Comparison of ENCODE assay signal across 1 cellular context in genomic region chr7:86846494-86847190, GRCh38.
TF ChIP-seq lines count a peak whose summit lies in the region.

No MANE protein-coding gene starts in this region.

TF ChIP-seq in HepG2, 621 proteins besides CTCF, POLR2A, EP300 and RAD21 (continued from another document and continues in another):
- TF ChIP-seq AFF4 (CRISPR knock-in tag; IDR thresholded peaks at IDR 0.05) = no peak
- no peak; the same call in 1 of the 2 replicates for TF ChIP-seq HOXA5 (CRISPR knock-in tag; IDR thresholded peaks at IDR 0.05)
- no peak for TF ChIP-seq ZNF761 (CRISPR knock-in tag; conservative IDR thresholded peaks at IDR 0.05)
- peak; percentile 40; the same call in 1 of the 2 replicates for TF ChIP-seq ZNF281 (CRISPR knock-in tag; IDR thresholded peaks at IDR 0.05; ENCODE audit: borderline replicate concordance)
- TF ChIP-seq, protein P1, sequence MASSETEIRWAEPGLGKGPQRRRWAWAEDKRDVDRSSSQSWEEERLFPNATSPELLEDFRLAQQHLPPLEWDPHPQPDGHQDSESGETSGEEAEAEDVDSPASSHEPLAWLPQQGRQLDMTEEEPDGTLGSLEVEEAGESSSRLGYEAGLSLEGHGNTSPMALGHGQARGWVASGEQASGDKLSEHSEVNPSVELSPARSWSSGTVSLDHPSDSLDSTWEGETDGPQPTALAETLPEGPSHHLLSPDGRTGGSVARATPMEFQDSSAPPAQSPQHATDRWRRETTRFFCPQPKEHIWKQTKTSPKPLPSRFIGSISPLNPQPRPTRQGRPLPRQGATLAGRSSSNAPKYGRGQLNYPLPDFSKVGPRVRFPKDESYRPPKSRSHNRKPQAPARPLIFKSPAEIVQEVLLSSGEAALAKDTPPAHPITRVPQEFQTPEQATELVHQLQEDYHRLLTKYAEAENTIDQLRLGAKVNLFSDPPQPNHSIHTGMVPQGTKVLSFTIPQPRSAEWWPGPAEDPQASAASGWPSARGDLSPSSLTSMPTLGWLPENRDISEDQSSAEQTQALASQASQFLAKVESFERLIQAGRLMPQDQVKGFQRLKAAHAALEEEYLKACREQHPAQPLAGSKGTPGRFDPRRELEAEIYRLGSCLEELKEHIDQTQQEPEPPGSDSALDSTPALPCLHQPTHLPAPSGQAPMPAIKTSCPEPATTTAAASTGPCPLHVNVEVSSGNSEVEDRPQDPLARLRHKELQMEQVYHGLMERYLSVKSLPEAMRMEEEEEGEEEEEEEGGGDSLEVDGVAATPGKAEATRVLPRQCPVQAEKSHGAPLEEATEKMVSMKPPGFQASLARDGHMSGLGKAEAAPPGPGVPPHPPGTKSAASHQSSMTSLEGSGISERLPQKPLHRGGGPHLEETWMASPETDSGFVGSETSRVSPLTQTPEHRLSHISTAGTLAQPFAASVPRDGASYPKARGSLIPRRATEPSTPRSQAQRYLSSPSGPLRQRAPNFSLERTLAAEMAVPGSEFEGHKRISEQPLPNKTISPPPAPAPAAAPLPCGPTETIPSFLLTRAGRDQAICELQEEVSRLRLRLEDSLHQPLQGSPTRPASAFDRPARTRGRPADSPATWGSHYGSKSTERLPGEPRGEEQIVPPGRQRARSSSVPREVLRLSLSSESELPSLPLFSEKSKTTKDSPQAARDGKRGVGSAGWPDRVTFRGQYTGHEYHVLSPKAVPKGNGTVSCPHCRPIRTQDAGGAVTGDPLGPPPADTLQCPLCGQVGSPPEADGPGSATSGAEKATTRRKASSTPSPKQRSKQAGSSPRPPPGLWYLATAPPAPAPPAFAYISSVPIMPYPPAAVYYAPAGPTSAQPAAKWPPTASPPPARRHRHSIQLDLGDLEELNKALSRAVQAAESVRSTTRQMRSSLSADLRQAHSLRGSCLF (CRISPR knock-in tag; IDR thresholded peaks at IDR 0.05; ENCODE audit: borderline replicate concordance) = no peak
- TF ChIP-seq PLRG1 (conservative IDR thresholded peaks at IDR 0.05) = no peak
- no peak for TF ChIP-seq MXD3 (CRISPR knock-in tag; IDR thresholded peaks at IDR 0.05)
- TF ChIP-seq TRAFD1 (CRISPR knock-in tag; IDR thresholded peaks at IDR 0.05; ENCODE audit: borderline replicate concordance) = 0 out of 2 replicates have a peak, but pooled peaks have one; percentile 39
- no peak for TF ChIP-seq NFATC3 (CRISPR knock-in tag; IDR thresholded peaks at IDR 0.05)
- TF ChIP-seq DRAP1 (CRISPR knock-in tag; IDR thresholded peaks at IDR 0.05) = no peak
- no peak for TF ChIP-seq NFE2L1 (CRISPR knock-in tag; IDR thresholded peaks at IDR 0.05; ENCODE audit: borderline replicate concordance)
- no peak for TF ChIP-seq NFYB (CRISPR knock-in tag; IDR thresholded peaks at IDR 0.05)
- TF ChIP-seq, protein P2, sequence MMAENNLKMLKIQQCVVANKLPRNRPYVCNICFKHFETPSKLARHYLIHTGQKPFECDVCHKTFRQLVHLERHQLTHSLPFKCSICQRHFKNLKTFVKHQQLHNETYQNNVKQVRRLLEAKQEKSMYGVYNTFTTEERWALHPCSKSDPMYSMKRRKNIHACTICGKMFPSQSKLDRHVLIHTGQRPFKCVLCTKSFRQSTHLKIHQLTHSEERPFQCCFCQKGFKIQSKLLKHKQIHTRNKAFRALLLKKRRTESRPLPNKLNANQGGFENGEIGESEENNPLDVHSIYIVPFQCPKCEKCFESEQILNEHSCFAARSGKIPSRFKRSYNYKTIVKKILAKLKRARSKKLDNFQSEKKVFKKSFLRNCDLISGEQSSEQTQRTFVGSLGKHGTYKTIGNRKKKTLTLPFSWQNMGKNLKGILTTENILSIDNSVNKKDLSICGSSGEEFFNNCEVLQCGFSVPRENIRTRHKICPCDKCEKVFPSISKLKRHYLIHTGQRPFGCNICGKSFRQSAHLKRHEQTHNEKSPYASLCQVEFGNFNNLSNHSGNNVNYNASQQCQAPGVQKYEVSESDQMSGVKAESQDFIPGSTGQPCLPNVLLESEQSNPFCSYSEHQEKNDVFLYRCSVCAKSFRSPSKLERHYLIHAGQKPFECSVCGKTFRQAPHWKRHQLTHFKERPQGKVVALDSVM (CRISPR knock-in tag; IDR thresholded peaks at IDR 0.05) = no peak
- peak; percentile 88 for TF ChIP-seq HMG20B (CRISPR knock-in tag; conservative IDR thresholded peaks at IDR 0.05)
- TF ChIP-seq ZNF318 (CRISPR knock-in tag; IDR thresholded peaks at IDR 0.05) = no peak
- TF ChIP-seq, protein P3, sequence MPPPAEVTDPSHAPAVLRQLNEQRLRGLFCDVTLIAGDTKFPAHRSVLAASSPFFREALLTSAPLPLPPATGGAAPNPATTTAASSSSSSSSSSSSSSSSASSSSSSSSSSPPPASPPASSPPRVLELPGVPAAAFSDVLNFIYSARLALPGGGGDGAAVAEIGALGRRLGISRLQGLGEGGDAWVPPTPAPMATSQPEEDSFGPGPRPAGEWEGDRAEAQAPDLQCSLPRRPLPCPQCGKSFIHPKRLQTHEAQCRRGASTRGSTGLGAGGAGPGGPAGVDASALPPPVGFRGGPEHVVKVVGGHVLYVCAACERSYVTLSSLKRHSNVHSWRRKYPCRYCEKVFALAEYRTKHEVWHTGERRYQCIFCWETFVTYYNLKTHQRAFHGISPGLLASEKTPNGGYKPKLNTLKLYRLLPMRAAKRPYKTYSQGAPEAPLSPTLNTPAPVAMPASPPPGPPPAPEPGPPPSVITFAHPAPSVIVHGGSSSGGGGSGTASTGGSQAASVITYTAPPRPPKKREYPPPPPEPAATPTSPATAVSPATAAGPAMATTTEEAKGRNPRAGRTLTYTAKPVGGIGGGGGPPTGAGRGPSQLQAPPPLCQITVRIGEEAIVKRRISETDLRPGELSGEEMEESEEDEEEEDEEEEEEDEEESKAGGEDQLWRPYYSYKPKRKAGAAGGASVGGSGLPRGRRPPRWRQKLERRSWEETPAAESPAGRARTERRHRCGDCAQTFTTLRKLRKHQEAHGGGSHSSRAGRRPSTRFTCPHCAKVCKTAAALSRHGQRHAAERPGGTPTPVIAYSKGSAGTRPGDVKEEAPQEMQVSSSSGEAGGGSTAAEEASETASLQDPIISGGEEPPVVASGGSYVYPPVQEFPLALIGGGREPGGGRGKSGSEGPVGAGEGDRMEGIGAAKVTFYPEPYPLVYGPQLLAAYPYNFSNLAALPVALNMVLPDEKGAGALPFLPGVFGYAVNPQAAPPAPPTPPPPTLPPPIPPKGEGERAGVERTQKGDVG (CRISPR knock-in tag; IDR thresholded peaks at IDR 0.05; ENCODE audit: borderline replicate concordance) = no peak
- TF ChIP-seq ZNF264 (CRISPR knock-in tag; IDR thresholded peaks at IDR 0.05) = no peak
- TF ChIP-seq HHEX (CRISPR knock-in tag; IDR thresholded peaks at IDR 0.05) = peak; percentile 96
- TF ChIP-seq SRSF4 (IDR thresholded peaks at IDR 0.05; ENCODE audit: low read depth, low read length, poor library complexity, severe bottlenecking) = no peak
